9 cellular contexts compared by ENCODE assay signal in genomic region chr12:114684870-114685273, GRCh38. TPM values are rescaled to one million over a fixed set of nuclear protein-coding genes. Genes with fewer than 3 reads are reported as not detected.
A peak's percentile ranks its signal among the peaks of the same experiment; 100 is the strongest.
DNase-seq lines count a peak whose midpoint lies in the region; ATAC-seq and TF ChIP-seq lines count a peak whose summit lies in the region.
"Had no signal": no experiment of that assay in that cellular context is flagged by ENCODE, and none has a peak within 500 bp of the region (broad histone marks: within the 10 kb centered on the region; RNA-seq: fewer than 3 reads in every experiment).

No MANE protein-coding gene starts in this region.

- H3K36me3 ChIP-seq in CD8-positive, alpha-beta memory T cell (ENCODE audit: insufficient read depth, low read length), result no peaks in the 10 kb centered on the region
- H3K36me3 ChIP-seq in SK-N-SH (replicated peaks in 1 of 2; ENCODE audit: control insufficient read depth in 1 of 2, insufficient read depth in 2 of 2, low read length in 1 of 2), result no peaks in the 10 kb centered on the region
- peaks cover 0 to under 1% of the 10 kb centered on the region in 2 donors for H3K36me3 ChIP-seq in gastroesophageal sphincter

- peaks cover 0 to 30% (median 21%) of the 10 kb centered on the region in 5 donors for H3K9me3 Mint-ChIP-seq in CD8-positive, alpha-beta memory T cell
- H3K9me3 Mint-ChIP-seq in progenitor cell of endocrine pancreas (ENCODE audit: low read depth), result no peaks in the 10 kb centered on the region

- no peak for TF ChIP-seq EP300 in SK-N-SH (IDR thresholded peaks at IDR 0.05; ENCODE audit: borderline replicate concordance in 1 of 2, low read depth in 1 of 2, low read length in 1 of 2)
- TF ChIP-seq EP300 in gastroesophageal sphincter (IDR thresholded peaks at IDR 0.05), result no peak

- peaks cover 85 to 91% of the 10 kb centered on the region in 2 donors for H3K27me3 Mint-ChIP-seq in CD8-positive, alpha-beta memory T cell
- peaks cover 65% of the 10 kb centered on the region for H3K27me3 Mint-ChIP-seq in progenitor cell of endocrine pancreas

- peak overlapping the region in 4 of 7 donors; percentile 1 to 78 (median 42) for H3K4me3 Mint-ChIP-seq in CD8-positive, alpha-beta memory T cell
- peak overlapping the region; percentile 84 for H3K4me3 Mint-ChIP-seq in progenitor cell of endocrine pancreas (ENCODE audit: low read depth)

- peak overlapping the region; percentile 99 for H3K9ac ChIP-seq in SK-N-SH

- H3K27ac Mint-ChIP-seq in CD8-positive, alpha-beta memory T cell, result no peak overlapping the region
- H3K27ac Mint-ChIP-seq in progenitor cell of endocrine pancreas, result peak overlapping the region; percentile 80

- 7% methylated on average over 21 of the region's 24 CpGs for WGBS in SK-N-SH (ENCODE audit: low lambda C conversion rate)
- WGBS in gastroesophageal sphincter (ENCODE audit: low coverage in 1 of 2), 2 donors, result 0 to 3% methylated on average over 5 to 9 of the region's 24 CpGs

- peaks cover 3% of the 10 kb centered on the region for H3K4me1 ChIP-seq in CD8-positive, alpha-beta memory T cell (ENCODE audit: insufficient read depth, low read length)
- H3K4me1 ChIP-seq in SK-N-SH (ENCODE audit: control insufficient read depth in 1 of 2, insufficient read depth in 2 of 2, low read depth in 1 of 2, low read length in 1 of 2), result peaks cover 0 to 10% of the 10 kb centered on the region in 2 experiments; a peak in 1 of 4 replicates
- peaks cover 0 to 39% (median 3%) of the 10 kb centered on the region in 3 donors for H3K4me1 ChIP-seq in gastroesophageal sphincter

- H3K4me3 ChIP-seq in CD8-positive, alpha-beta memory T cell (ENCODE audit: low read length), result no peak overlapping the region
- H3K4me3 ChIP-seq in SK-N-SH (ENCODE audit: low read depth in 2 of 2, low read length in 1 of 2) (peak overlapping the region; percentile 78 to 96), gastroesophageal sphincter (peak overlapping the region; percentile 56 to 71)
- H3K4me3 ChIP-seq: GM12878 had no signal

- H3K27ac ChIP-seq in CD8-positive, alpha-beta memory T cell (ENCODE audit: low read depth, low read length), result no peak overlapping the region
- peak overlapping the region; percentile 96 for H3K27ac ChIP-seq in SK-N-SH (ENCODE audit: low read depth in 2 of 2, low read length in 1 of 2)
- H3K27ac ChIP-seq in gastroesophageal sphincter, result peak overlapping the region; percentile 70 to 89 (median 86)

- H3K4me1 Mint-ChIP-seq in CD8-positive, alpha-beta memory T cell, result peaks cover 26 to 41% (median 34%) of the 10 kb centered on the region in 3 donors
- peaks cover 58% of the 10 kb centered on the region for H3K4me1 Mint-ChIP-seq in progenitor cell of endocrine pancreas (ENCODE audit: low read depth)

- H4K20me1 ChIP-seq in SK-N-SH (ENCODE audit: insufficient read depth), result no peaks in the 10 kb centered on the region

- H3K4me2 ChIP-seq in SK-N-SH, result peak overlapping the region; percentile 86

- no peaks in the 10 kb centered on the region for H3K9me3 ChIP-seq in CD8-positive, alpha-beta memory T cell (ENCODE audit: low read length)
- no peaks in the 10 kb centered on the region for H3K9me3 ChIP-seq in SK-N-SH
- no peaks in the 10 kb centered on the region for H3K9me3 ChIP-seq in gastroesophageal sphincter

- no peak for TF ChIP-seq RAD21 in SK-N-SH (IDR thresholded peaks at IDR 0.05; ENCODE audit: low read length)

- TF ChIP-seq CTCF in SK-N-SH (IDR thresholded peaks at IDR 0.05), result no peak
- no peak for TF ChIP-seq CTCF in gastroesophageal sphincter (IDR thresholded peaks at IDR 0.05)
- no peak for TF ChIP-seq CTCF in progenitor cell of endocrine pancreas (IDR thresholded peaks at IDR 0.05; ENCODE audit: unreplicated experiment)

- peak overlapping the region; percentile 81 for H2AFZ ChIP-seq in SK-N-SH (ENCODE audit: low read depth)

- POLR2A ChIA-PET in CD8-positive, alpha-beta memory T cell (lab: Charles Lee), result no interaction called here
- POLR2A ChIA-PET in SK-N-SH (lab: Yijun Ruan, JAX), result interaction anchor here (0.7 to 5.1 kb wide), 23 partner anchors 9 to 1086 kb away, joined by 3 to 77 read pairs (median 5); no protein-coding TSS in a partner anchor

- no peak for ATAC-seq in gastroesophageal sphincter
- no peak for ATAC-seq in GM18873 (IDR thresholded peaks at IDR 0.05; ENCODE audit: low FRiP score, unreplicated experiment)
- ATAC-seq in HG02885 (IDR thresholded peaks at IDR 0.05; ENCODE audit: poor library complexity, unreplicated experiment), result no peak

- peaks cover 22% of the 10 kb centered on the region for H3F3A ChIP-seq in SK-N-SH (replicated peaks; ENCODE audit: insufficient read depth)

- CTCF ChIA-PET in CD8-positive, alpha-beta memory T cell (lab: Charles Lee), result no interaction called here
- CTCF ChIA-PET in SK-N-SH (lab: Yijun Ruan, JAX), result interaction anchor here (0.8 to 6.7 kb wide), 32 partner anchors 11 to 1087 kb away, joined by 3 to 117 read pairs (median 4); no protein-coding TSS in a partner anchor

- H3K9me2 ChIP-seq in SK-N-SH, result no peaks in the 10 kb centered on the region

- DNase-seq in CD8-positive, alpha-beta memory T cell, result no peak
- DNase-seq in SK-N-SH (no peak), progenitor cell of endocrine pancreas (ENCODE audit: low spot score, unreplicated experiment) (no peak), RPMI8226 (no peak), NOMO-1 treated with DMSO at 0.1 percent for 48 hours (lab: John Stamatoyannopoulos, UW; ENCODE audit: unreplicated experiment) (no peak)

- TF ChIP-seq POLR2A in gastroesophageal sphincter (IDR thresholded peaks at IDR 0.05), result no peak

- peaks cover 40% of the 10 kb centered on the region for H3K79me2 ChIP-seq in SK-N-SH (ENCODE audit: insufficient read depth)

- H3K27me3 ChIP-seq in CD8-positive, alpha-beta memory T cell (ENCODE audit: insufficient read depth, low read length, poor library complexity, severe bottlenecking), result peaks cover 65% of the 10 kb centered on the region
- H3K27me3 ChIP-seq in SK-N-SH (ENCODE audit: insufficient read depth) (no peaks in the 10 kb centered on the region; the same call in 1 of the 2 replicates), gastroesophageal sphincter (peaks cover 43% of the 10 kb centered on the region)

- no peaks in the 10 kb centered on the region for H3K36me3 Mint-ChIP-seq in CD8-positive, alpha-beta memory T cell
- H3K36me3 Mint-ChIP-seq in progenitor cell of endocrine pancreas (ENCODE audit: insufficient read depth), result no peaks in the 10 kb centered on the region

TF ChIP-seq in SK-N-SH, 30 proteins besides CTCF, POLR2A, EP300 and RAD21:
- peak; percentile 71; the same call in 1 of the 2 replicates for TF ChIP-seq MAX (IDR thresholded peaks at IDR 0.05; ENCODE audit: low read depth)
- no peak for TF ChIP-seq FOXM1 (IDR thresholded peaks at IDR 0.05; ENCODE audit: low read depth)
- no peak for TF ChIP-seq GABPA (IDR thresholded peaks at IDR 0.05; ENCODE audit: low read depth)
TF ChIP-seq in SK-N-SH: peak in this region for 1.

RNA-seq across cellular contexts. Expression of gene TBX3, which starts 0.9 kb away (rescaled TPM):
- not detected for total RNA-seq in CD8-positive, alpha-beta memory T cell
- polyA plus RNA-seq in CD8-positive, alpha-beta memory T cell, result not detected
- 10.2 and 11.3 TPM in 2 replicates for polyA plus RNA-seq in SK-N-SH (2012; rRNA removed)
- polyA plus RNA-seq in SK-N-SH (2012; cell fraction: cytosol; rRNA removed), result 6.2 and 8.5 TPM in 2 replicates
- 32.3 and 34.6 TPM in 2 replicates for polyA plus RNA-seq in SK-N-SH (2012; cell fraction: nucleus; rRNA removed)
- 10 to 100 TPM in 2 of 4 donors, 1 to 10 TPM in 2; 6.9 to 17.4 (median 10.0) TPM for total RNA-seq in gastroesophageal sphincter
- 16.3 and 22.7 TPM in 2 replicates for total RNA-seq in progenitor cell of endocrine pancreas

Comparison
In these comparisons a context has a peak if more than half of its experiments do, and no peak if none do; other contexts are left out.
1. RNA of gene TBX3, which starts 0.9 kb away (total RNA-seq): 16.3 to 22.7 TPM in progenitor cell of endocrine pancreas and 6.9 to 17.4 TPM in gastroesophageal sphincter; not detected in CD8-positive, alpha-beta memory T cell; every median in the first group is over 4 times any median in the second.